Comparison of ENCODE assay signal across 23 cellular contexts in genomic region chr3:193941486-193941885, GRCh38.
A peak's percentile ranks its signal among the peaks of the same experiment; 100 is the strongest.
DNase-seq lines count a peak whose midpoint lies in the region; ATAC-seq, FAIRE-seq and TF ChIP-seq lines count a peak whose summit lies in the region.
"Had no signal": no experiment of that assay in that cellular context is flagged by ENCODE, and none has a peak within 500 bp of the region (broad histone marks: within the 10 kb centered on the region; RNA-seq: fewer than 3 reads in every experiment).

No MANE protein-coding gene starts in this region.

- H4K20me1 ChIP-seq in hepatocyte (ENCODE audit: insufficient read depth, poor library complexity, severe bottlenecking): no peaks in the 10 kb centered on the region
- H4K20me1 ChIP-seq: BLaER1 had no signal

- H3K79me2 ChIP-seq in trophoblast cell (ENCODE audit: control insufficient read depth, insufficient read depth, low read length, poor library complexity) (no peaks in the 10 kb centered on the region), hepatocyte (no peaks in the 10 kb centered on the region)

- H3K9ac ChIP-seq in trophoblast cell (ENCODE audit: low read length): no peak overlapping the region
- H3K9ac ChIP-seq: BLaER1 had no signal

- no peak overlapping the region for H2BK12ac ChIP-seq in trophoblast cell (ENCODE audit: low read length)

- DNase-seq in GM12892 (ENCODE audit: insufficient read length) (no peak), ecto neural progenitor cell (ENCODE audit: low spot score) (peak; percentile 17), trophoblast cell (peak; percentile 66 to 68), hepatocyte (ENCODE audit: low spot score) (no peak), kidney tubule cell (ENCODE audit: low spot score) (no peak)
- DNase-seq in activated CD8-positive, alpha-beta memory T cell treated with anti-CD3 and anti-CD28 coated beads for 24 hours: no peak
- DNase-seq: 8988T; ACHN; BE2C; C1 segment of cervical spinal cord; CD4-positive, alpha-beta memory T cell; CD4-positive, CD25-positive, alpha-beta regulatory T cell; CD8-positive, alpha-beta memory T cell; COR-L47; DMS79 treated with DMSO at 0.1 percent for 48 hours; GF-D8 had no signal

- no peaks in the 10 kb centered on the region for H3K9me2 ChIP-seq in hepatocyte (replicated peaks; ENCODE audit: insufficient read depth)

- H3K4me3 ChIP-seq in trophoblast cell (ENCODE audit: low read depth, low read length) (no peak overlapping the region), hepatocyte (no peak overlapping the region)
- H3K4me3 ChIP-seq: BLaER1 had no signal

- H3K14ac ChIP-seq in trophoblast cell (ENCODE audit: low read length): no peak overlapping the region

- H3K4ac ChIP-seq in trophoblast cell (ENCODE audit: low read depth, low read length): no peak overlapping the region

- no peak for ATAC-seq in HG02642 (IDR thresholded peaks at IDR 0.05; ENCODE audit: poor library complexity, unreplicated experiment)

- H2AFZ ChIP-seq in trophoblast cell (ENCODE audit: insufficient read depth, low read length, poor library complexity): no peak overlapping the region
- no peak overlapping the region for H2AFZ ChIP-seq in hepatocyte

- H2AK5ac ChIP-seq in trophoblast cell (ENCODE audit: low read length): no peak overlapping the region

- H3K27ac ChIP-seq in trophoblast cell (ENCODE audit: low read depth, low read length): no peak overlapping the region
- no peak overlapping the region for H3K27ac ChIP-seq in hepatocyte
- H3K27ac ChIP-seq: BLaER1 had no signal

- no peak overlapping the region for H4K8ac ChIP-seq in trophoblast cell (ENCODE audit: low read depth, low read length)

- FAIRE-seq in GM12892 (lab: Jason Lieb, UNC): peak; percentile 27
- FAIRE-seq: A204.1, D721Med, G401.6, GM12891, GM18507 had no signal

- no CpG with 5 or more reads among the region's 10 CpGs for WGBS in trophoblast cell (ENCODE audit: extremely low coverage, insufficient coverage, insufficient read length)
- WGBS in hepatocyte (ENCODE audit: low lambda C conversion rate, missing lambda C conversion rate): 97% methylated on average over 10 of the region's 10 CpGs

- peak overlapping the region; percentile 10 for H2BK120ac ChIP-seq in trophoblast cell (ENCODE audit: insufficient read depth, low read length, poor library complexity)

- H3K79me1 ChIP-seq in trophoblast cell (ENCODE audit: low read length): peaks cover 12% of the 10 kb centered on the region

- H3K36me3 ChIP-seq in trophoblast cell (ENCODE audit: control insufficient read depth in 1 of 2, insufficient read depth in 2 of 2, low read length in 2 of 2): no peaks in the 10 kb centered on the region
- H3K36me3 ChIP-seq in hepatocyte (replicated peaks; ENCODE audit: insufficient read depth, low read depth): no peaks in the 10 kb centered on the region
- H3K36me3 ChIP-seq: BE2C, BLaER1 had no signal

- H3K9me3 ChIP-seq in trophoblast cell (ENCODE audit: insufficient read depth, low read depth, low read length) (no peaks in the 10 kb centered on the region), hepatocyte (ENCODE audit: low read depth) (no peaks in the 10 kb centered on the region)
- H3K9me3 ChIP-seq: BE2C, BLaER1 had no signal

- H3K18ac ChIP-seq in trophoblast cell (ENCODE audit: low read length): no peak overlapping the region

- H3K4me2 ChIP-seq in trophoblast cell (ENCODE audit: low read length): no peak overlapping the region
- no peak overlapping the region for H3K4me2 ChIP-seq in hepatocyte
- H3K4me2 ChIP-seq: BLaER1 had no signal

- no peak overlapping the region for H4K12ac ChIP-seq in trophoblast cell (ENCODE audit: low read depth, low read length)

- TF ChIP-seq POLR2A in GM12892 (IDR thresholded peaks at IDR 0.05; ENCODE audit: low read depth, low read length): no peak

- peaks cover 14 to 24% of the 10 kb centered on the region in 2 experiments for H3K4me1 ChIP-seq in trophoblast cell (ENCODE audit: control insufficient read depth in 1 of 2, insufficient read depth in 2 of 2, low read length in 2 of 2)
- peaks cover 4% of the 10 kb centered on the region for H3K4me1 ChIP-seq in hepatocyte (ENCODE audit: insufficient read depth)
- H3K4me1 ChIP-seq: BE2C, BLaER1 had no signal

- no peak overlapping the region for H4K91ac ChIP-seq in trophoblast cell (ENCODE audit: low read depth, low read length)

- H2BK5ac ChIP-seq in trophoblast cell (ENCODE audit: low read depth, low read length, poor library complexity): no peak overlapping the region

- H3K27me3 ChIP-seq in trophoblast cell (ENCODE audit: insufficient read depth, low read length) (no peaks in the 10 kb centered on the region), hepatocyte (no peaks in the 10 kb centered on the region)
- H3K27me3 ChIP-seq: BE2C, BLaER1 had no signal

- H3K23ac ChIP-seq in trophoblast cell (ENCODE audit: low read length): no peak overlapping the region

- TF ChIP-seq CTCF in hepatocyte (IDR thresholded peaks at IDR 0.05; ENCODE audit: poor library complexity): no peak

Comparison
In these comparisons a context has a peak if more than half of its experiments do, and no peak if none do; other contexts are left out.
1. DNase-seq: peak in ecto neural progenitor cell (single experiment) and trophoblast cell (2 of 2); none in GM12892 (single experiment), hepatocyte (single experiment), activated CD8-positive, alpha-beta memory T cell treated with anti-CD3 and anti-CD28 coated beads for 24 hours (single experiment) and kidney tubule cell (single experiment).